Comparison of ENCODE assay signal across 9 cellular contexts in genomic region chr1:17564458-17565393, GRCh38. TPM values are rescaled to one million over a fixed set of nuclear protein-coding genes. Genes with fewer than 3 reads are reported as not detected.
DNase-seq lines count a peak whose midpoint lies in the region; ATAC-seq and TF ChIP-seq lines count a peak whose summit lies in the region.
"Had no signal": no experiment of that assay in that cellular context is flagged by ENCODE, and none has a peak within 500 bp of the region (broad histone marks: within the 10 kb centered on the region; RNA-seq: fewer than 3 reads in every experiment).

No MANE protein-coding gene starts in this region.

- peak overlapping the region; percentile 24 for H3K18ac ChIP-seq in neuronal stem cell (ENCODE audit: low read length)

- H3K23ac ChIP-seq in neuronal stem cell (ENCODE audit: low read depth, low read length, poor library complexity): no peak overlapping the region

- H3K36me3 ChIP-seq in heart left ventricle: no peaks in the 10 kb centered on the region
- no peaks in the 10 kb centered on the region for H3K36me3 ChIP-seq in neuronal stem cell (replicated peaks in 1 of 2; ENCODE audit: control insufficient read depth in 2 of 2, insufficient read depth in 2 of 2, low read length in 2 of 2)

- no peaks in the 10 kb centered on the region for H3K9me3 ChIP-seq in heart left ventricle
- H3K9me3 ChIP-seq in neuronal stem cell (replicated peaks in 1 of 2; ENCODE audit: control insufficient read depth in 2 of 2, insufficient read depth in 1 of 2, low read depth in 1 of 2, low read length in 2 of 2): no peaks in the 10 kb centered on the region

- no peak overlapping the region for H2BK15ac ChIP-seq in neuronal stem cell (ENCODE audit: low read length)

- peaks cover 12% of the 10 kb centered on the region for H3K9me3 Mint-ChIP-seq in glutamatergic neuron (ENCODE audit: unreplicated experiment)
- H3K9me3 Mint-ChIP-seq in activated CD8-positive, alpha-beta memory T cell treated with anti-CD3 and anti-CD28 coated beads, Interleukin-2, amount 10 ng/mL, durations not matched to agents 7 days and 5 days (ENCODE audit: low read depth): no peaks in the 10 kb centered on the region

- no peak for TF ChIP-seq POLR2A in heart left ventricle (IDR thresholded peaks at IDR 0.05)

- H3K27me3 ChIP-seq in heart left ventricle: no peaks in the 10 kb centered on the region
- H3K27me3 ChIP-seq in neuronal stem cell (ENCODE audit: control insufficient read depth in 3 of 3, insufficient read depth in 3 of 3, low read depth in 1 of 3, low read length in 3 of 3): no peaks in the 10 kb centered on the region

- H2BK120ac ChIP-seq in neuronal stem cell (ENCODE audit: low read depth, low read length): no peak overlapping the region

- H3K4me3 Mint-ChIP-seq in glutamatergic neuron (ENCODE audit: unreplicated experiment): peak overlapping the region; percentile 75
- H3K4me3 Mint-ChIP-seq in activated CD8-positive, alpha-beta memory T cell treated with anti-CD3 and anti-CD28 coated beads, Interleukin-2, amount 10 ng/mL, durations not matched to agents 7 days and 5 days: no peak overlapping the region

- H3K4me1 Mint-ChIP-seq in glutamatergic neuron (ENCODE audit: low read depth, unreplicated experiment): peaks cover 52% of the 10 kb centered on the region
- no peaks in the 10 kb centered on the region for H3K4me1 Mint-ChIP-seq in activated CD8-positive, alpha-beta memory T cell treated with anti-CD3 and anti-CD28 coated beads, Interleukin-2, amount 10 ng/mL, durations not matched to agents 7 days and 5 days

- H2BK5ac ChIP-seq in neuronal stem cell (ENCODE audit: low read length): no peak overlapping the region

- no peak overlapping the region for H2BK12ac ChIP-seq in neuronal stem cell (ENCODE audit: low read length)

- H3K4me3 ChIP-seq in heart left ventricle (no peak overlapping the region), neuronal stem cell (ENCODE audit: low read length in 2 of 2) (peak overlapping the region in 1 of 2 donors; percentile 23)

- no peak for DNase-seq in heart left ventricle
- no peak for DNase-seq in left ventricle myocardium superior
- no peak for DNase-seq in glutamatergic neuron
- DNase-seq in neuronal stem cell (ENCODE audit: low spot score): no peak
- no peak for DNase-seq in activated CD8-positive, alpha-beta memory T cell treated with anti-CD3 and anti-CD28 coated beads, Interleukin-2, amount 10 ng/mL, durations not matched to agents 7 days and 5 days
- no peak for DNase-seq in SKM-1 (lab: John Stamatoyannopoulos, UW; ENCODE audit: unreplicated experiment)
- no peak for DNase-seq in activated CD4-positive, alpha-beta T cell treated with anti-CD3 and anti-CD28 coated beads, Interleukin-2, amount 50 U/mL, for 1 hour
- DNase-seq: NCI-H1048 had no signal

- no peak overlapping the region for H3K9ac ChIP-seq in neuronal stem cell (ENCODE audit: low read depth, low read length, poor library complexity)

- CTCF ChIA-PET in activated CD8-positive, alpha-beta memory T cell treated with anti-CD3 and anti-CD28 coated beads, Interleukin-2, amount 10 ng/mL, durations not matched to agents 7 days and 5 days (lab: Charles Lee): no interaction called here

- peaks cover 7% of the 10 kb centered on the region for H3K27me3 Mint-ChIP-seq in glutamatergic neuron (ENCODE audit: unreplicated experiment)
- no peaks in the 10 kb centered on the region for H3K27me3 Mint-ChIP-seq in activated CD8-positive, alpha-beta memory T cell treated with anti-CD3 and anti-CD28 coated beads, Interleukin-2, amount 10 ng/mL, durations not matched to agents 7 days and 5 days

- H3K4me2 ChIP-seq in neuronal stem cell (ENCODE audit: insufficient read depth, low read length, poor library complexity, severe bottlenecking): peak overlapping the region; percentile 36

- H4K91ac ChIP-seq in neuronal stem cell (ENCODE audit: low read depth, low read length, poor library complexity): no peak overlapping the region

- H3K36me3 Mint-ChIP-seq in glutamatergic neuron (ENCODE audit: unreplicated experiment): no peaks in the 10 kb centered on the region
- H3K36me3 Mint-ChIP-seq in activated CD8-positive, alpha-beta memory T cell treated with anti-CD3 and anti-CD28 coated beads, Interleukin-2, amount 10 ng/mL, durations not matched to agents 7 days and 5 days: no peaks in the 10 kb centered on the region

- intact Hi-C loops in heart left ventricle (cut with DNase I) (no loop called here), left ventricle myocardium superior (cut with micrococcal nuclease) (no loop called here)

- H3K79me1 ChIP-seq in neuronal stem cell (ENCODE audit: low read depth, low read length): peaks cover 8% of the 10 kb centered on the region

- 66 to 82% (median 73%) methylated on average over 16 of the region's 16 CpGs for WGBS in heart left ventricle, 4 donors
- no CpG with 5 or more reads among the region's 16 CpGs for WGBS in neuronal stem cell (ENCODE audit: extremely low coverage in 2 of 2, insufficient read length in 2 of 2, insufficient replicate concordance in 1 of 2), 2 donors

- peaks cover 5 to 93% (median 73%) of the 10 kb centered on the region in 12 donors for H3K4me1 ChIP-seq in heart left ventricle
- peaks cover 34 to 43% of the 10 kb centered on the region in 2 donors for H3K4me1 ChIP-seq in neuronal stem cell (ENCODE audit: control insufficient read depth in 2 of 2, insufficient read depth in 1 of 2, low read depth in 1 of 2, low read length in 2 of 2)

- no peak for ATAC-seq in heart left ventricle
- no peak for ATAC-seq in left ventricle myocardium superior
- ATAC-seq in activated CD8-positive, alpha-beta memory T cell treated with anti-CD3 and anti-CD28 coated beads, Interleukin-2, amount 10 ng/mL, durations not matched to agents 7 days and 5 days: no peak
- no peak for ATAC-seq in GM21717 (IDR thresholded peaks at IDR 0.05; ENCODE audit: unreplicated experiment)

- no peak overlapping the region for H4K8ac ChIP-seq in neuronal stem cell (ENCODE audit: low read depth, low read length)

- H3K27ac Mint-ChIP-seq in glutamatergic neuron (ENCODE audit: unreplicated experiment): peak overlapping the region; percentile 94
- H3K27ac Mint-ChIP-seq in activated CD8-positive, alpha-beta memory T cell treated with anti-CD3 and anti-CD28 coated beads, Interleukin-2, amount 10 ng/mL, durations not matched to agents 7 days and 5 days: no peak overlapping the region

- TF ChIP-seq CTCF in heart left ventricle (IDR thresholded peaks at IDR 0.05) (no peak), glutamatergic neuron (IDR thresholded peaks at IDR 0.05; ENCODE audit: partially characterized antibody, unreplicated experiment) (no peak)

- H3K27ac ChIP-seq in heart left ventricle (peak overlapping the region in 11 of 12 donors; percentile 0 to 97 (median 79)), neuronal stem cell (replicated peaks; ENCODE audit: low read length) (peak overlapping the region; percentile 45)

- peak overlapping the region; percentile 30 for H2AFZ ChIP-seq in neuronal stem cell (ENCODE audit: low read length)

- H3K14ac ChIP-seq in neuronal stem cell (ENCODE audit: low read length): no peak overlapping the region

- no peak overlapping the region for H3K4ac ChIP-seq in neuronal stem cell (ENCODE audit: low read length)

- H2AK5ac ChIP-seq in neuronal stem cell (ENCODE audit: low read depth, low read length): no peak overlapping the region

RNA-seq across cellular contexts. Expression of gene ARHGEF10L, which starts 25.2 kb away (rescaled TPM):
- total RNA-seq in heart left ventricle (10 to 100 TPM; 44.6 to 72.8 (median 57.5) TPM), left ventricle myocardium superior (54.9 TPM), glutamatergic neuron (ENCODE audit: unreplicated experiment) (89.8 TPM)
- polyA plus RNA-seq in heart left ventricle: 10 to 100 TPM; 57.9 to 65.8 TPM
- polyA plus RNA-seq in neuronal stem cell (2013, experiment 1 of 2): 14.6 TPM
- polyA plus RNA-seq in neuronal stem cell (2013, experiment 2 of 2): 14.8 TPM
- total RNA-seq in activated CD8-positive, alpha-beta memory T cell treated with anti-CD3 and anti-CD28 coated beads, Interleukin-2, amount 10 ng/mL, durations not matched to agents 7 days and 5 days: not detected

Comparison
In these comparisons a context has a peak if more than half of its experiments do, and no peak if none do; other contexts are left out.
1. RNA of gene ARHGEF10L, which starts 25.2 kb away (total RNA-seq): 89.8 TPM in glutamatergic neuron (single experiment), 44.6 to 72.8 TPM in heart left ventricle and 54.9 TPM in left ventricle myocardium superior (single experiment); not detected in activated CD8-positive, alpha-beta memory T cell treated with anti-CD3 and anti-CD28 coated beads, Interleukin-2, amount 10 ng/mL, durations not matched to agents 7 days and 5 days; every median in the first group is over 10 times any median in the second.